8 cellular contexts compared by ENCODE assay signal in genomic region chr16:14975418-14976194, GRCh38. TPM values are rescaled to one million over a fixed set of nuclear protein-coding genes. Genes with fewer than 3 reads are reported as not detected.
A peak's percentile ranks its signal among the peaks of the same experiment; 100 is the strongest.
DNase-seq lines count a peak whose midpoint lies in the region; ATAC-seq and TF ChIP-seq lines count a peak whose summit lies in the region.
"Not testable (repeated sequence)": the region's sequence is repeated elsewhere in the genome, so short reads cannot be mapped to it uniquely, and the experiment has no call there.

No MANE protein-coding gene starts in this region.

- not testable (repeated sequence) for H3K27me3 ChIP-seq in esophagus squamous epithelium

- H3K4me3 ChIP-seq in esophagus squamous epithelium: peak overlapping the region; percentile 57 to 73 (median 68)

- not testable (repeated sequence) for H3K9me3 ChIP-seq in esophagus squamous epithelium

- H3K36me3 Mint-ChIP-seq in IgD-negative memory B cell, mesothelial cell of epicardium: not testable (repeated sequence)

- peak; percentile 12 for ATAC-seq in GM19324 (IDR thresholded peaks at IDR 0.05; ENCODE audit: low FRiP score, unreplicated experiment)

- H3K4me1 Mint-ChIP-seq in IgD-negative memory B cell: peaks cover 25 to 29% (median 25%) of the 10 kb centered on the region in 3 donors
- peaks cover 24% of the 10 kb centered on the region for H3K4me1 Mint-ChIP-seq in mesothelial cell of epicardium

- intact Hi-C loops in esophagus squamous epithelium (cut with DNase I): not testable (repeated sequence)

- not testable (repeated sequence) for H3K9me3 Mint-ChIP-seq in IgD-negative memory B cell, mesothelial cell of epicardium

- peaks cover 2 to 51% (median 12%) of the 10 kb centered on the region in 3 donors for H3K4me1 ChIP-seq in esophagus squamous epithelium

- H3K4me3 Mint-ChIP-seq in IgD-negative memory B cell (peak overlapping the region; percentile 85 to 97 (median 96)), mesothelial cell of epicardium (peak overlapping the region; percentile 91)

- H3K36me3 ChIP-seq in esophagus squamous epithelium: not testable (repeated sequence)

- peak in 2 of 6 experiments; percentile 29 to 36 for TF ChIP-seq CTCF in esophagus squamous epithelium (IDR thresholded peaks at IDR 0.05)
- TF ChIP-seq CTCF in mesothelial cell of epicardium (IDR thresholded peaks at IDR 0.05; ENCODE audit: unreplicated experiment): peak; percentile 42

- H3K27ac ChIP-seq in esophagus squamous epithelium: peak overlapping the region; percentile 88 to 94 (median 92)

- DNase-seq in A172 (ENCODE audit: low spot score): peak; percentile 15
- DNase-seq in T-helper 1 cell: peak; percentile 24 to 66 (median 64)
- peak; percentile 47 for DNase-seq in activated gamma-delta T cell treated with Interleukin-2 at 50 U/mL for 16 hours
- DNase-seq in esophagus squamous epithelium (lab: John Stamatoyannopoulos, UW): not testable (repeated sequence)
- peak in 1 of 2 experiments; percentile 63 for DNase-seq in mesothelial cell of epicardium (ENCODE audit: low spot score in 2 of 2, unreplicated experiment in 2 of 2)
- peak; percentile 40 for DNase-seq in stimulated activated CD4-positive, alpha-beta T cell treated with anti-CD3 and anti-CD28 coated beads, Interleukin-1b, Interleukin-23, amount 100 ng/mL, for 48 hours

- 1 to 10% methylated on average over 2 to 23 of the region's 47 CpGs for WGBS in esophagus squamous epithelium, 2 donors

- H3K27ac Mint-ChIP-seq in IgD-negative memory B cell: peak overlapping the region; percentile 90 to 96 (median 90)
- peak overlapping the region; percentile 88 for H3K27ac Mint-ChIP-seq in mesothelial cell of epicardium

- H3K27me3 Mint-ChIP-seq in IgD-negative memory B cell; mesothelial cell of epicardium (ENCODE audit: low read depth): not testable (repeated sequence)

- TF ChIP-seq POLR2A in esophagus squamous epithelium (IDR thresholded peaks at IDR 0.05): not testable (repeated sequence)

RNA-seq across cellular contexts. Expression of gene PDXDC1, which starts 0.8 kb away (rescaled TPM):
- 80.5 and 89.8 TPM in 2 replicates for total RNA-seq in A172 (2014; rRNA removed; shearing (Covaris generic))
- 31.7 TPM for polyA plus RNA-seq in IgD-negative memory B cell
- total RNA-seq in esophagus squamous epithelium (10 to 100 TPM; 40.3 to 76.5 (median 53.9) TPM), mesothelial cell of epicardium (108 to 115 TPM (median 111 TPM) in 3 replicates)

RNA-seq across cellular contexts. Expression of gene NPIPA1, which starts 38.4 kb away (rescaled TPM):
- 24.4 and 30.8 TPM in 2 replicates for total RNA-seq in A172 (2014; rRNA removed; shearing (Covaris generic))
- 3.3 TPM for polyA plus RNA-seq in IgD-negative memory B cell
- total RNA-seq in esophagus squamous epithelium: 10 to 100 TPM; 14.5 to 88.7 (median 32.2) TPM
- total RNA-seq in mesothelial cell of epicardium: 261 to 262 TPM (median 262 TPM) in 3 replicates
